8 cellular contexts compared by ENCODE assay signal in the genomic region with DNA sequence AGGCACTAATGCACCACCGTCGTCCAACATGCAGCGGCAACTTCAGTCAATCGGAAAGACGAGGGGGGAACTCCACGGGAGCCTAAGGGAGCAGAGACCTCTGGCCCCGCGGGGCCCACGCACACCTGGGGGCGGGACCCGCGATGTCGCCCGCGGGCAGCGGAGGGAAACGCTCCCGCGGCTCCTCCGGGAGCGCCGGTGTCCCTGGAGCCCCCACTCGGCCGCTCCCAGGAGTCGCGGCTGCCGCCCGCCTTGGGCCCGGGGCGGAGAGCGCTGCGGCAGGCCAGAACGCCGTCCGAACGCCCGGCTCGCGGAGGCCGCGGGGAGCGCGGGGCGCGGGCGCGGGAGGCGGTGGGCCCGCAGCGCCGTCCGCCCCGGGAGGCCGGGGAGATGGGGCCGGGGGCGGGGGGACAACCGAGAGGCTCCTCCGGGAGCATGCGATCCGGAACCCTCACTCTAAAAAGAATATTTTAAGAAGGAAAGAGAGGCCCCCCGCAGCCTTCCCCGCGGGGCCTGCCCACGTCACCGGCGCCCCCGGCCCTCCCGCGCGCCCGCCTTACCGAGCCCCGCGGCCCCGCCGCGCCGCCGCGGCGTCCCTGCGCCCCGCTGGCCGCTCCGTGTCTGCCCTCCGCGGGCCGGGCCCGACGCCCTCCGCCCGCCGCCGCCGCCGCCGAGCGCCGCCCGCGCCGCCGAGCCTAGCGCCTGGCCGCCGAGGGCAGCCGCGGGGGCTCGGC.
DNase-seq lines count a peak whose midpoint lies in the region; ATAC-seq and TF ChIP-seq lines count a peak whose summit lies in the region.

No MANE protein-coding gene starts in this region.

- H3K4me1 Mint-ChIP-seq in stimulated activated naive CD8-positive, alpha-beta T cell treated with anti-CD3 and anti-CD28 coated beads, Interleukin-15, Interleukin-2, amounts not matched to agents 100 ng/mL and 50 ng/mL, for 24 hours (ENCODE audit: low read depth) = peaks cover 44% of the 10 kb centered on the region

- TF ChIP-seq CTCF in BJ (IDR thresholded peaks at IDR 0.05; ENCODE audit: insufficient read depth, low read depth, low read length) = no peak; the same call in 1 of the 2 replicates
- TF ChIP-seq CTCF in cardiac fibroblast (IDR thresholded peaks at IDR 0.05; ENCODE audit: low read depth, low read length) = no peak

- DNase-seq in BJ (ENCODE audit: low read depth) = no peak
- peak; percentile 71 for DNase-seq in NCI-H69 (lab: John Stamatoyannopoulos, UW)
- DNase-seq in cardiac fibroblast (ENCODE audit: low read depth in 2 of 2) = peak in 1 of 2 donors; percentile 27
- DNase-seq in left kidney (ENCODE audit: low read depth, low spot score) = peak; percentile 67
- no peak for DNase-seq in cerebellar cortex (ENCODE audit: low spot score)
- no peak for DNase-seq in medulla oblongata (ENCODE audit: extremely low spot score)

- no peaks in the 10 kb centered on the region for H3K36me3 Mint-ChIP-seq in stimulated activated naive CD8-positive, alpha-beta T cell treated with anti-CD3 and anti-CD28 coated beads, Interleukin-15, Interleukin-2, amounts not matched to agents 100 ng/mL and 50 ng/mL, for 24 hours (ENCODE audit: low read depth)

- peak overlapping the region; percentile 82 for H3K4me3 Mint-ChIP-seq in stimulated activated naive CD8-positive, alpha-beta T cell treated with anti-CD3 and anti-CD28 coated beads, Interleukin-15, Interleukin-2, amounts not matched to agents 100 ng/mL and 50 ng/mL, for 24 hours

- peak; percentile 36 for ATAC-seq in GM21381 (IDR thresholded peaks at IDR 0.05; ENCODE audit: unreplicated experiment)

- H3K4me3 ChIP-seq in BJ (ENCODE audit: low read depth, low read length) (peak overlapping the region; percentile 68), cardiac fibroblast (replicated peaks in 1 of 2; ENCODE audit: low read depth in 2 of 2, low read length in 2 of 2) (peak overlapping the region; percentile 61 to 65)

- H3K27ac Mint-ChIP-seq in stimulated activated naive CD8-positive, alpha-beta T cell treated with anti-CD3 and anti-CD28 coated beads, Interleukin-15, Interleukin-2, amounts not matched to agents 100 ng/mL and 50 ng/mL, for 24 hours = peak overlapping the region; percentile 76

- CTCF ChIA-PET in BJ (lab: Yijun Ruan, JAX) = interaction anchor here (1.9 kb wide), 1 partner anchor 27 kb away, joined by 5 read pairs; no protein-coding TSS in a partner anchor

- H3K9me3 Mint-ChIP-seq in stimulated activated naive CD8-positive, alpha-beta T cell treated with anti-CD3 and anti-CD28 coated beads, Interleukin-15, Interleukin-2, amounts not matched to agents 100 ng/mL and 50 ng/mL, for 24 hours = no peaks in the 10 kb centered on the region

- H3K36me3 ChIP-seq in BJ (ENCODE audit: control insufficient read depth, insufficient read depth, low read length) = no peaks in the 10 kb centered on the region

- no peaks in the 10 kb centered on the region for H3K27me3 ChIP-seq in BJ (ENCODE audit: control insufficient read depth, insufficient read depth, low read length)

- POLR2A ChIA-PET in BJ (lab: Charles Lee) = no interaction called here

- H3K27me3 Mint-ChIP-seq in stimulated activated naive CD8-positive, alpha-beta T cell treated with anti-CD3 and anti-CD28 coated beads, Interleukin-15, Interleukin-2, amounts not matched to agents 100 ng/mL and 50 ng/mL, for 24 hours = peaks cover 23% of the 10 kb centered on the region

Comparison
In these comparisons a context has a peak if more than half of its experiments do, and no peak if none do; other contexts are left out.
1. DNase-seq: peak in NCI-H69 (single experiment) and left kidney (single experiment); none in BJ (single experiment), cerebellar cortex (single experiment) and medulla oblongata (single experiment).